Comparison of ENCODE assay signal across 8 cellular contexts in the genomic region with DNA sequence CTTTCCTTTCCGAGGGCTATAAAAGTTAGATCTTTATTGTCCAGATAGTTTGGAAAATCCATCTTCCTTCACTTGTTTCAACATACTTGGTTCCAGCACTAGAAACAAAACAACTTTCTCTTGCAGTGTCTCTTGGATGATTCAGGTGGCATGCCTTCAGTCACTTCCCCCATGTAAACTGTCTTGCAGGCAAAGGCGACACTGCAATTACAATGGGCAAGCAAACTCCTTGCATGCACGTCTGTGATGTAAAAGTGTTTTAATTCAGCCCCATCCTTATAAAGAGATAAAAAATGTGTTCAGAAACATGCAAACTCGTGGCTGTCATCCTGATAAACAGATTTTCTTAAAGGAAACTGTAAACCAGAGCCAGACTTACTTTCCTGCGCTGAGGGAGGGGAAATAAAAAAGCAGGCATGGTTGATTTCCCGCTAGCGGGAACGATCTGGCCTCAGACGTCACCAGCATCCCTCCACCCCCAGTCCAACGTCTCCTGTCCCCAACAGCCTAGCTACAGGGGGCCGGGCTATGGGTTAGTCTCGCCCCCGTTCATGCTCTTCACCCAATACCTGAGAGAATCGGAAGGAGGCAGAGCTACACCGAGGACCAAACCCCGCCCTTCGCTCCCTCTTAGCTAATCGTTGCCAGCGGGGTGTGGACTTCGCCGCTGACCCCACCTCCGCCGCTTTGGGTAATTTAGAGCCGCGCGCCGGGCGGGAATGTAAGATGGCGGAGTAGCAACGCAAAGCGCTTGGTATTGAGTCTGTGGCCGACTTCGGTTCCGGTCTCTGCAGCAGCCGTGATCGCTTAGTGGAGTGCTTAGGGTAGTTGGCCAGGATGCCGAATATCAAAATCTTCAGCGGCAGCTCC. TPM values are rescaled to one million over a fixed set of nuclear protein-coding genes. Genes with fewer than 3 reads are reported as not detected.
A peak's percentile ranks its signal among the peaks of the same experiment; 100 is the strongest.
DNase-seq lines count a peak whose midpoint lies in the region; ATAC-seq and TF ChIP-seq lines count a peak whose summit lies in the region.

A gene (plus strand): TSS at position 719 of the 870 bp plus-strand sequence. CDS start 119 bp downstream, at position 838.

- H3K9me3 Mint-ChIP-seq in GM23338: no peaks in the 10 kb centered on the region
- H3K9me3 Mint-ChIP-seq in naive thymus-derived CD8-positive, alpha-beta T cell: no peaks in the 10 kb centered on the region

- H2AFZ ChIP-seq in GM23338 (no peak within 1 kb of the TSS), fibroblast of lung (ENCODE audit: low read length) (peak within 1 kb of the TSS; percentile 68)

- ATAC-seq in GM23338: peak; percentile 97
- peak; percentile 95 to 96 for ATAC-seq in naive thymus-derived CD8-positive, alpha-beta T cell

- H3K27me3 Mint-ChIP-seq in GM23338 (ENCODE audit: insufficient read depth, low read depth, poor library complexity): no peaks in the 10 kb centered on the region
- no peaks in the 10 kb centered on the region for H3K27me3 Mint-ChIP-seq in naive thymus-derived CD8-positive, alpha-beta T cell

- H3K27ac ChIP-seq in DOHH2 (ENCODE audit: low read depth, low read length) (peak within 1 kb of the TSS; percentile 57), GM23338 (ENCODE audit: low read depth) (peak within 1 kb of the TSS; percentile 60; the same call in 1 of the 2 replicates), fibroblast of lung (ENCODE audit: insufficient read depth, low read length) (peak within 1 kb of the TSS; percentile 80)

- peak within 1 kb of the TSS; percentile 69 for H3K9ac ChIP-seq in fibroblast of lung (ENCODE audit: insufficient read depth, low read length)

- peaks cover 5% of the 10 kb centered on the region for H3K36me3 Mint-ChIP-seq in GM23338 (ENCODE audit: low read depth)
- H3K36me3 Mint-ChIP-seq in naive thymus-derived CD8-positive, alpha-beta T cell: peaks cover 0 to 5% (median 0%) of the 10 kb centered on the region in 3 donors

- peaks cover 14% of the 10 kb centered on the region; the same call in 2 of the 3 replicates for H3K4me1 Mint-ChIP-seq in GM23338
- H3K4me1 Mint-ChIP-seq in naive thymus-derived CD8-positive, alpha-beta T cell: peaks cover 8 to 41% (median 30%) of the 10 kb centered on the region in 4 donors

- TF ChIP-seq CTCF in DOHH2 (IDR thresholded peaks at IDR 0.05; ENCODE audit: low read depth, low read length, poor library complexity, severe bottlenecking) (no peak), GM23338 (conservative IDR thresholded peaks at IDR 0.05; ENCODE audit: low read depth in 2 of 2) (no peak), fibroblast of lung (conservative IDR thresholded peaks at IDR 0.05 in 1 of 2, IDR thresholded peaks at IDR 0.05 in 1 of 2; ENCODE audit: low read depth in 1 of 2, low read length in 2 of 2) (no peak)

- no peaks in the 10 kb centered on the region for H3K9me3 ChIP-seq in DOHH2 (ENCODE audit: control insufficient read depth, insufficient read depth, low read length)
- no peaks in the 10 kb centered on the region for H3K9me3 ChIP-seq in fibroblast of lung (ENCODE audit: control insufficient read depth, insufficient read depth, low read depth, low read length)

- H3F3A ChIP-seq in DOHH2 (ENCODE audit: control insufficient read depth, insufficient read depth) (no peaks in the 10 kb centered on the region), GM23338 (replicated peaks; ENCODE audit: low read depth) (no peaks in the 10 kb centered on the region)

- H3K4me3 Mint-ChIP-seq in GM23338: peak within 1 kb of the TSS; percentile 96
- H3K4me3 Mint-ChIP-seq in naive thymus-derived CD8-positive, alpha-beta T cell: peak within 1 kb of the TSS; percentile 87 to 97 (median 94)

- peak; percentile 97 for DNase-seq in GM23338 (ENCODE audit: low spot score)
- DNase-seq in LHCN-M2 (ENCODE audit: low read depth): peak; percentile 93
- DNase-seq in RPMI8226: peak; percentile 96
- peak; percentile 57 to 76 for DNase-seq in activated T-helper 1 cell treated with anti-CD3 and anti-CD28 coated beads, Interleukin-2, amount 50 U/mL, for 16 hours (ENCODE audit: low read depth in 1 of 2, low spot score in 1 of 2)
- DNase-seq in fibroblast of lung (ENCODE audit: low read depth in 2 of 2): peak; percentile 93 to 96
- DNase-seq in naive thymus-derived CD8-positive, alpha-beta T cell: peak; percentile 69 to 94 (median 86)
- DNase-seq in stimulated activated naive CD4-positive, alpha-beta T cell (lab: John Stamatoyannopoulos, UW): peak; percentile 71 to 89 (median 86)

- POLR2A ChIA-PET in naive thymus-derived CD8-positive, alpha-beta T cell (lab: Charles Lee): interaction anchor here (0.6 to 1.8 kb wide), 14 partner anchors 12 to 629 kb away, joined by 3 to 13 read pairs (median 4); a partner anchor contains a TSS

- H3K27ac Mint-ChIP-seq in GM23338: peak within 1 kb of the TSS; percentile 98
- H3K27ac Mint-ChIP-seq in naive thymus-derived CD8-positive, alpha-beta T cell: peak within 1 kb of the TSS; percentile 87 to 97 (median 94)

- H3K4me2 ChIP-seq in DOHH2 (ENCODE audit: low read length): peak within 1 kb of the TSS; percentile 84
- peak within 1 kb of the TSS; percentile 83 for H3K4me2 ChIP-seq in GM23338
- H3K4me2 ChIP-seq in fibroblast of lung (ENCODE audit: extremely low read depth, insufficient read depth, low read length): peak within 1 kb of the TSS; percentile 73

- H4K20me1 ChIP-seq in DOHH2 (ENCODE audit: control insufficient read depth, insufficient read depth, low read depth, low read length) (peaks cover 18% of the 10 kb centered on the region; the same call in 1 of the 2 replicates), GM23338 (replicated peaks; ENCODE audit: insufficient read depth) (peaks cover 9% of the 10 kb centered on the region), fibroblast of lung (ENCODE audit: control insufficient read depth, extremely low read depth, insufficient read depth, low read length) (no peaks in the 10 kb centered on the region)

- H3K4me3 ChIP-seq in DOHH2 (ENCODE audit: low read length) (peak within 1 kb of the TSS; percentile 95), GM23338 (peak within 1 kb of the TSS; percentile 91), fibroblast of lung (replicated peaks in 1 of 4; ENCODE audit: control extremely low read depth in 1 of 4, insufficient read depth in 1 of 4, low read depth in 3 of 4, low read length in 4 of 4) (peak within 1 kb of the TSS; percentile 37 to 87 (median 64))

- H3K9me2 ChIP-seq in DOHH2 (replicated peaks; ENCODE audit: control insufficient read depth, low read length): no peaks in the 10 kb centered on the region
- no peaks in the 10 kb centered on the region for H3K9me2 ChIP-seq in GM23338 (ENCODE audit: insufficient read depth)

- H3K4me1 ChIP-seq in DOHH2 (ENCODE audit: control insufficient read depth, low read length): peaks cover 32% of the 10 kb centered on the region
- H3K4me1 ChIP-seq in GM23338 (ENCODE audit: insufficient read depth): peaks cover 7% of the 10 kb centered on the region; the same call in 1 of the 2 replicates
- H3K4me1 ChIP-seq in fibroblast of lung (ENCODE audit: control insufficient read depth, extremely low read depth, insufficient read depth, low read length): peaks cover 4% of the 10 kb centered on the region

- H3K79me2 ChIP-seq in DOHH2 (ENCODE audit: control insufficient read depth, low read length) (peaks cover 47% of the 10 kb centered on the region), GM23338 (replicated peaks; ENCODE audit: insufficient read depth) (peaks cover 44% of the 10 kb centered on the region), fibroblast of lung (ENCODE audit: control insufficient read depth, insufficient read depth, low read length) (peaks cover 27% of the 10 kb centered on the region)

- H3K36me3 ChIP-seq in DOHH2 (ENCODE audit: control insufficient read depth, low read length) (peaks cover 10% of the 10 kb centered on the region), GM23338 (ENCODE audit: insufficient read depth) (no peaks in the 10 kb centered on the region), fibroblast of lung (ENCODE audit: control insufficient read depth, insufficient read depth, low read length) (no peaks in the 10 kb centered on the region)

- no peaks in the 10 kb centered on the region for H3K27me3 ChIP-seq in DOHH2 (ENCODE audit: control insufficient read depth, low read length)
- no peaks in the 10 kb centered on the region for H3K27me3 ChIP-seq in GM23338 (ENCODE audit: insufficient read depth)
- H3K27me3 ChIP-seq in fibroblast of lung (ENCODE audit: control insufficient read depth, insufficient read depth, low read length): no peaks in the 10 kb centered on the region

TF ChIP-seq in GM23338, 12 proteins besides CTCF, POLR2A, EP300 and RAD21 (continues in another document):
- TF ChIP-seq POLR2AphosphoS5 (IDR thresholded peaks at IDR 0.05; ENCODE audit: low read depth) (peak; percentile 62), CREB1 (CRISPR knock-in tag; IDR thresholded peaks at IDR 0.05; ENCODE audit: low read depth) (peak; percentile 74), EZH2phosphoT487 (IDR thresholded peaks at IDR 0.05; ENCODE audit: unreplicated experiment) (no peak), JUNB (IDR thresholded peaks at IDR 0.05; ENCODE audit: unreplicated experiment) (no peak), NANOG (IDR thresholded peaks at IDR 0.05; ENCODE audit: borderline replicate concordance) (no peak)

RNA-seq across cellular contexts. Expression of the gene that starts here (rescaled TPM):
- 149 and 189 TPM in 2 replicates for total RNA-seq in GM23338 (2014; rRNA removed; shearing (Covaris generic))
- polyA plus RNA-seq in GM23338 (2016; fragmentation: Nextera tagmentation; extraction: Ambion mirVana) (91.1 and 93.6 TPM in 2 replicates), fibroblast of lung (56.8 and 104 TPM in 2 replicates)
- total RNA-seq in LHCN-M2 (2014; rRNA removed) (42.5 and 45.8 TPM in 2 replicates), fibroblast of lung (14.4 and 17.0 TPM in 2 replicates)
- polyA plus RNA-seq in LHCN-M2 (2012): 49.6 TPM
- 44.9 and 76.6 TPM in 2 replicates for polyA plus RNA-seq in fibroblast of lung (2012)
- polyA minus RNA-seq in fibroblast of lung (ENCODE audit: low replicate concordance): 34.6 and 42.2 TPM in 2 replicates
- 10 to 100 TPM; 62.4 to 66.3 TPM for total RNA-seq in naive thymus-derived CD8-positive, alpha-beta T cell
- 10 to 100 TPM; 53.8 to 61.6 (median 56.7) TPM for polyA plus RNA-seq in naive thymus-derived CD8-positive, alpha-beta T cell

Comparison
In these comparisons a context has a peak if more than half of its experiments do, and no peak if none do; other contexts are left out.
1. Peak in every context shown above with its lines: DNase-seq, ATAC-seq, H3K4me3 ChIP-seq and H3K27ac ChIP-seq.